Comparison of ENCODE assay signal across 7 cellular contexts in the genomic region with DNA sequence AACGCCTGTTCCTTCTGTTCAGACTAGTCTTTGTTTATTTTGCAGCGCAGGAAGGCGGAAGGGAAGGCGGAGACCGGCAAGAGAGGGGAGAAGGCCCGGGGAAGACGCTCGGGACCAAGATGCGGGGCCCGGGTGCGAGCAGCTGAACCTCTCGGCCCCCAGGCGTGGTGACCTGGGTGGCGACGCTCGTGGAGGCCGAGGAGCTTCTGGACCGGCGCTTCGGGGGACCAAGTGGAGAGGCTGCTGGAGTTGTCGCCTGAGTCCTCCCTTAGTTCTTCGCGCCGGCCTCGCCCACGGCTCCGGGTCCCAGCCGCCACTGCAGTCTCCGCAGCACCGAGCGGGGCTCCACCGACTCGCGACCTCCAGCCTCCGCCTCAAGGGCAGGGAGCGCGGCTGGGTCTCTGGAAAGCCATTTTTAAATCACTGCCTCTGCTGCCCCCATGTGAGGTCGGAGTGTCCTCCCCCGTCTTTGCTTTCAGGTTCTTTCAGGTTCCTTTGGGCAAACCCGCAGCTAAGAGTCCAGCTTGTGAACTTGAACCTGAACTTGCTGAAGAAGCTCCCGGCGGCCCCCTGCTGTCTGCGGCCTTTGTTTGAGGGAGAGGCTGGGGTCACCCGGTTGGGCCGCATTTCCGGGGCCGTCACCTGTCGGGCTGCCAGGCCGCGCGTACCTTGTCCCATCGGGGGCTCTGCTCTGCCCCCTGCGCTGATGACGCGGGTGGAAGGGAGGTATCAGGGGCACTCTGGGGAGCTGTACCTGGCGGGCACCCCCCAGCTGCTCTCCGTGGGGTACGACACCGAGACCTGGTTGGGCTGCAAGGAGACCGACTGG.
DNase-seq lines count a peak whose midpoint lies in the region; ATAC-seq, FAIRE-seq and TF ChIP-seq lines count a peak whose summit lies in the region.

No MANE protein-coding gene starts in this region.

- H3K27ac Mint-ChIP-seq in astrocyte (ENCODE audit: unreplicated experiment) = no peak overlapping the region
- peak overlapping the region; percentile 91 for H3K27ac Mint-ChIP-seq in stimulated activated memory B cell treated with anti-CD40 and anti-IgM and Interleukin-4, amounts not matched to agents 10 μg/mL and 1 μg/mL and 100 μg/mL, for 72 hours

- H3K9me3 Mint-ChIP-seq in astrocyte (ENCODE audit: unreplicated experiment) = no peaks in the 10 kb centered on the region
- H3K9me3 Mint-ChIP-seq in stimulated activated memory B cell treated with anti-CD40 and anti-IgM and Interleukin-4, amounts not matched to agents 10 μg/mL and 1 μg/mL and 100 μg/mL, for 72 hours = no peaks in the 10 kb centered on the region

- FAIRE-seq in astrocyte (lab: Jason Lieb, UNC) = no peak

- H3K4me3 ChIP-seq in astrocyte (ENCODE audit: insufficient read depth, low read depth, low read length) = peak overlapping the region; percentile 66

- no peaks in the 10 kb centered on the region for H3K4me1 Mint-ChIP-seq in astrocyte (ENCODE audit: low read depth, unreplicated experiment)
- H3K4me1 Mint-ChIP-seq in stimulated activated memory B cell treated with anti-CD40 and anti-IgM and Interleukin-4, amounts not matched to agents 10 μg/mL and 1 μg/mL and 100 μg/mL, for 72 hours = peaks cover 24% of the 10 kb centered on the region

- H3K36me3 Mint-ChIP-seq in astrocyte (ENCODE audit: low read depth, unreplicated experiment) = no peaks in the 10 kb centered on the region
- H3K36me3 Mint-ChIP-seq in stimulated activated memory B cell treated with anti-CD40 and anti-IgM and Interleukin-4, amounts not matched to agents 10 μg/mL and 1 μg/mL and 100 μg/mL, for 72 hours = no peaks in the 10 kb centered on the region

- peak overlapping the region; percentile 97 for H3K4me2 ChIP-seq in astrocyte (ENCODE audit: low read length)

- H3K9me3 ChIP-seq in astrocyte (ENCODE audit: insufficient read depth, low read depth, low read length) = no peaks in the 10 kb centered on the region

- no peaks in the 10 kb centered on the region for H4K20me1 ChIP-seq in astrocyte (ENCODE audit: insufficient read depth, low read length)

- TF ChIP-seq CTCF in astrocyte (IDR thresholded peaks at IDR 0.05; ENCODE audit: insufficient read depth, low read depth, low read length) = no peak

- H3K9ac ChIP-seq in astrocyte (ENCODE audit: low read length) = peak overlapping the region; percentile 76

- H3K36me3 ChIP-seq in astrocyte (ENCODE audit: insufficient read depth, low read length) = no peaks in the 10 kb centered on the region

- H3K4me1 ChIP-seq in astrocyte (ENCODE audit: insufficient read depth, low read length) = peaks cover 9% of the 10 kb centered on the region

- H3K4me3 Mint-ChIP-seq in astrocyte (ENCODE audit: unreplicated experiment) = no peak overlapping the region
- H3K4me3 Mint-ChIP-seq in stimulated activated memory B cell treated with anti-CD40 and anti-IgM and Interleukin-4, amounts not matched to agents 10 μg/mL and 1 μg/mL and 100 μg/mL, for 72 hours = peak overlapping the region; percentile 89

- intact Hi-C loops in left colon (cut with DNase I, micrococcal nuclease) = no loop called here

- H3K27me3 Mint-ChIP-seq in astrocyte (ENCODE audit: low read depth, unreplicated experiment) = no peaks in the 10 kb centered on the region
- peaks cover 35% of the 10 kb centered on the region for H3K27me3 Mint-ChIP-seq in stimulated activated memory B cell treated with anti-CD40 and anti-IgM and Interleukin-4, amounts not matched to agents 10 μg/mL and 1 μg/mL and 100 μg/mL, for 72 hours

- no peaks in the 10 kb centered on the region for H3K27me3 ChIP-seq in astrocyte (ENCODE audit: insufficient read depth, low read length)

- no peak overlapping the region for H3K27ac ChIP-seq in astrocyte (ENCODE audit: low read depth, low read length)

- no peaks in the 10 kb centered on the region for H3K79me2 ChIP-seq in astrocyte (ENCODE audit: insufficient read depth, low read length)

- DNase-seq in NOMO-1 treated with dmso at 0.1 percent for 144 hours (lab: John Stamatoyannopoulos, UW; ENCODE audit: unreplicated experiment) (peak; percentile 15), astrocyte (ENCODE audit: low read depth) (peak; percentile 18), left colon (peak; percentile 38 to 66), DMS114 treated with DMSO at 0.1 percent for 48 hours (lab: John Stamatoyannopoulos, UW; ENCODE audit: unreplicated experiment) (no peak), HT-29 (ENCODE audit: low spot score) (no peak)

- ATAC-seq in GM19023 (IDR thresholded peaks at IDR 0.05; ENCODE audit: unreplicated experiment) = peak; percentile 63
- ATAC-seq in left colon = peak; percentile 81
- peak; percentile 68 for ATAC-seq in stimulated activated memory B cell treated with anti-CD40 and anti-IgM and Interleukin-4, amounts not matched to agents 10 μg/mL and 1 μg/mL and 100 μg/mL, for 72 hours

- peak overlapping the region; percentile 98 for H2AFZ ChIP-seq in astrocyte (ENCODE audit: low read depth, low read length)

Comparison
In these comparisons a context has a peak if more than half of its experiments do, and no peak if none do; other contexts are left out.
1. DNase-seq: peak in NOMO-1 treated with dmso at 0.1 percent for 144 hours (single experiment), astrocyte (single experiment) and left colon (2 of 2); none in DMS114 treated with DMSO at 0.1 percent for 48 hours (single experiment) and HT-29 (single experiment).
2. Peak in every context shown above with its lines, with median percentiles within 50 percentile points of each other: ATAC-seq.